Comparison of ENCODE assay signal across 2 cellular contexts in the genomic region with DNA sequence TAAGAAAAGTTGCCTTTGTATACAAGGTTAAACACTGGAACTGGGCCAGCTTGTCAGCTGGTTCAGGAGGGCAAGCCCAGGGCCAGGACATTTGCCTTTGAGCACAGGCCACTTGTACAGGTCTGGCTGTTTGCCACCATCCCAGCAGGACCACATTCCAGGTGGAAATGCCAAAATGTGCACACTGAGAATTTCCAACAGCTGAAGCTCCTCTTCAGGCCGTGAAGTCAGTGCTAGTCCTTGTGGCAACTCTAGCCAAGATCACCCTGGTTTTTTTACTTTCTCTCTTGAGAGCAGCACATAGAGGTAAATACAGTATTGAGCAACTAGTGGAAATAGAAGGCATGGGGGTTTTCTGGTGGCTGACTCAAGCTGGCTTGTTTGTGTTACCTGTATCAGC. TPM values are rescaled to one million over a fixed set of nuclear protein-coding genes. Genes with fewer than 3 reads are reported as not detected.
"Had no signal": no experiment of that assay in that cellular context is flagged by ENCODE, and none has a peak within 500 bp of the region (broad histone marks: within the 10 kb centered on the region; RNA-seq: fewer than 3 reads in every experiment).

No MANE protein-coding gene starts in this region.

RNA-seq across cellular contexts. Expression of gene NOS2, which starts 29.6 kb away (rescaled TPM):
- total RNA-seq: activated B cell treated with CpG ODN at 0.5 μM for 24 hours; activated CD4-positive, alpha-beta T cell treated with anti-CD3 and anti-CD28 coated beads, Interleukin-2, amount 10 ng/mL, durations not matched to agents 7 days and 5 days had no signal
